1 cellular context compared by ENCODE assay signal in the genomic region with DNA sequence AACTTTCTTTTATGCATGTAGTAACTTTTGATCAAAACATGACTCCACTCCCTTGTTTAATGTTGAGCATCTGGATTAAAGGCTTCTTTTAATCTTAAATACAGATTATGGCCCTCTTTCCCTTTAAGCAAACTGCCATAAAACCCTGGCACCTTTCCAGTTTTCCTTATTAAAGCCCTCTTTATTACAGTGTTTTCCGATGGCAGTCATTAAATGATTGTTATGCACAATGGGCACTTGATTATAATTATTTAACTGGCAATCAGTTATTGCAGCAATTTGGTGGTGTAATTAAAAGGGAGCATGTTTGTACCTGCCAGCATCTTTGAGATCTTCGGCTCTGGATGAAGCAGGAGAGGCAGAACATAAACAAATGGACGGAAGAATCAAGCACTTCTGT.
TF ChIP-seq lines count a peak whose summit lies in the region.

No MANE protein-coding gene starts in this region.

TF ChIP-seq in HEK293, 187 proteins besides CTCF, POLR2A, EP300 and RAD21 (continued from another document):
- no peak for TF ChIP-seq ZNF777 (tag by site-specific recombination; IDR thresholded peaks at IDR 0.05; ENCODE audit: borderline replicate concordance)
- no peak for TF ChIP-seq KLF9 (tag by site-specific recombination; IDR thresholded peaks at IDR 0.05; ENCODE audit: low read depth)
